ENCODE assay signal across 20 cellular contexts in genomic region chrX:77342028-77342427, GRCh38.
"Had no signal": no experiment of that assay in that cellular context is flagged by ENCODE, and none has a peak within 500 bp of the region (broad histone marks: within the 10 kb centered on the region; RNA-seq: fewer than 3 reads in every experiment).

No MANE protein-coding gene starts in this region.

- H3K27ac Mint-ChIP-seq: activated naive CD4-positive, alpha-beta T cell treated with anti-CD3 and anti-CD28 coated beads for 36 hours; activated T-helper 2 cell treated with anti-CD3 and anti-CD28 coated beads, Interferon-gamma antibody, Interleukin-2, Interleukin-4, amounts not matched to agents 10 μg/mL and 5 μg/mL and 100 μg/mL, durations not matched to agents 14 hours and 24 hours and 36 hours; nephron progenitor cell; stimulated activated naive CD8-positive, alpha-beta T cell treated with anti-CD3 and anti-CD28 coated beads, Interleukin-15, amount 100 ng/mL, for 72 hours; type B pancreatic cell had no signal

- H3K4me3 Mint-ChIP-seq: activated naive CD4-positive, alpha-beta T cell treated with anti-CD3 and anti-CD28 coated beads for 36 hours; nephron progenitor cell; stimulated activated naive CD8-positive, alpha-beta T cell treated with anti-CD3 and anti-CD28 coated beads, Interleukin-15, amount 100 ng/mL, for 72 hours; type B pancreatic cell had no signal

- H3K36me3 ChIP-seq: ascending aorta, esophagus muscularis mucosa, prostate gland, right lobe of liver, spleen had no signal

- H3K36me3 Mint-ChIP-seq: type B pancreatic cell had no signal

- H3K27ac ChIP-seq: ascending aorta, esophagus muscularis mucosa, prostate gland, right lobe of liver, spleen, VCaP had no signal

- H3K4me1 Mint-ChIP-seq: nephron progenitor cell; stimulated activated naive CD8-positive, alpha-beta T cell treated with anti-CD3 and anti-CD28 coated beads, Interleukin-15, amount 100 ng/mL, for 72 hours had no signal

- H3K27me3 Mint-ChIP-seq: stimulated activated naive CD8-positive, alpha-beta T cell treated with anti-CD3 and anti-CD28 coated beads, Interleukin-15, amount 100 ng/mL, for 72 hours; type B pancreatic cell had no signal

- H3K9me3 ChIP-seq: ascending aorta, esophagus muscularis mucosa, mucosa of descending colon, prostate gland, right lobe of liver, spleen had no signal

- H3K27me3 ChIP-seq: ascending aorta, esophagus muscularis mucosa, right lobe of liver had no signal

- H3K4me1 ChIP-seq: ascending aorta, esophagus muscularis mucosa, prostate gland, right lobe of liver, spleen had no signal

- DNase-seq: activated CD4-positive, alpha-beta T cell treated with anti-CD3 and anti-CD28 coated beads for 1 hour; activated CD4-positive, alpha-beta T cell treated with anti-CD3 and anti-CD28 coated beads, Interleukin-2, amount 50 U/mL, for 48 hours; activated naive CD4-positive, alpha-beta T cell treated with anti-CD3 and anti-CD28 coated beads for 36 hours; activated T-cell treated with anti-CD3 and anti-CD28 coated beads, Interleukin-2, amount 50 U/mL, for 1 hour; caudate nucleus; foreskin fibroblast; mucosa of descending colon; nephron progenitor cell; occipital lobe; right lobe of liver; spleen; stimulated activated naive CD8-positive, alpha-beta T cell treated with anti-CD3 and anti-CD28 coated beads, Interleukin-15, amount 100 ng/mL, for 72 hours had no signal

- H3K9me3 Mint-ChIP-seq: activated naive CD4-positive, alpha-beta T cell treated with anti-CD3 and anti-CD28 coated beads for 36 hours; activated T-helper 2 cell treated with anti-CD3 and anti-CD28 coated beads, Interferon-gamma antibody, Interleukin-2, Interleukin-4, amounts not matched to agents 10 μg/mL and 5 μg/mL and 100 μg/mL, durations not matched to agents 14 hours and 24 hours and 36 hours; type B pancreatic cell had no signal

- H3K4me3 ChIP-seq: ascending aorta, esophagus muscularis mucosa, mucosa of descending colon, prostate gland, right lobe of liver, spleen had no signal

- ATAC-seq: left lobe of liver; mucosa of descending colon; right lobe of liver; SK-N-SH treated with all-trans-retinoic acid at 6 μM for 48 hours; stimulated activated naive CD8-positive, alpha-beta T cell treated with anti-CD3 and anti-CD28 coated beads, Interleukin-15, amount 100 ng/mL, for 72 hours had no signal
